In genomic region chr16:86676216-86676800, GRCh38 we compare ENCODE assay signal across 16 cellular contexts.
DNase-seq lines count a peak whose midpoint lies in the region; ATAC-seq, FAIRE-seq and TF ChIP-seq lines count a peak whose summit lies in the region.
"Had no signal": no experiment of that assay in that cellular context is flagged by ENCODE, and none has a peak within 500 bp of the region (broad histone marks: within the 10 kb centered on the region; RNA-seq: fewer than 3 reads in every experiment).

No MANE protein-coding gene starts in this region.

- intact Hi-C loops in K562 (cut with micrococcal nuclease), result no loop called here

- H3K4me2 ChIP-seq in K562 (ENCODE audit: insufficient read depth, low read length), result no peak overlapping the region

- peaks cover 36% of the 10 kb centered on the region for H3K4me1 ChIP-seq in ACC112 (ENCODE audit: control insufficient read depth, insufficient read depth, low read length, unreplicated experiment)
- peaks cover 0 to 2% of the 10 kb centered on the region in 2 experiments; a peak in 1 of 5 replicates for H3K4me1 ChIP-seq in K562 (replicated peaks in 1 of 2; ENCODE audit: control insufficient read depth in 2 of 2, insufficient read depth in 2 of 2, low read length in 2 of 2)
- H3K4me1 ChIP-seq: pancreas had no signal

- H3K36me3 ChIP-seq in ACC112 (ENCODE audit: insufficient read depth, low read length) (no peaks in the 10 kb centered on the region), K562 (ENCODE audit: control insufficient read depth, insufficient read depth, low read length) (no peaks in the 10 kb centered on the region)
- H3K36me3 ChIP-seq: esophagus squamous epithelium, pancreas, suprapubic skin had no signal

- TF ChIP-seq POLR2A in K562 (conservative IDR thresholded peaks at IDR 0.05), result no peak

- POLR2A ChIA-PET in K562 (lab: Yijun Ruan, JAX), result interaction anchor here (0.8 kb wide), 1 partner anchor 1781 kb away, joined by 3 read pairs; no protein-coding TSS in a partner anchor

- no peaks in the 10 kb centered on the region for H3K9me1 ChIP-seq in K562 (ENCODE audit: control insufficient read depth, insufficient read depth, low read length)

- no peaks in the 10 kb centered on the region for H3K9me3 ChIP-seq in K562 (replicated peaks; ENCODE audit: control insufficient read depth, insufficient read depth, low read depth, low read length)
- H3K9me3 ChIP-seq: esophagus squamous epithelium, pancreas, suprapubic skin had no signal

- no peaks in the 10 kb centered on the region for H3K79me2 ChIP-seq in ACC112 (ENCODE audit: control insufficient read depth, insufficient read depth, low read length, unreplicated experiment)
- H3K79me2 ChIP-seq in K562 (ENCODE audit: control insufficient read depth, insufficient read depth, low read length), result no peaks in the 10 kb centered on the region

- no peaks in the 10 kb centered on the region for H3K27me3 ChIP-seq in ACC112 (ENCODE audit: insufficient read depth, low read length)
- peaks cover 3 to 42% of the 10 kb centered on the region in 2 experiments; a peak in 3 of 5 replicates for H3K27me3 ChIP-seq in K562 (ENCODE audit: control insufficient read depth in 2 of 2, insufficient read depth in 2 of 2, low read length in 2 of 2)

- FAIRE-seq in HTR-8/SVneo (lab: Jason Lieb, UNC) (peak; percentile 67), K562 (lab: Jason Lieb, UNC) (no peak)
- FAIRE-seq: pancreas had no signal

- H3K9ac ChIP-seq in K562 (ENCODE audit: insufficient read depth in 1 of 2, low read depth in 2 of 2, low read length in 2 of 2), result no peak overlapping the region

- H3K27ac ChIP-seq in ACC112 (ENCODE audit: low read depth, low read length) (peak overlapping the region; percentile 75), K562 (ENCODE audit: extremely low read depth, low read depth, low read length) (no peak overlapping the region)
- H3K27ac ChIP-seq: pancreas, suprapubic skin had no signal

- H4K20me1 ChIP-seq in K562 (replicated peaks; ENCODE audit: control insufficient read depth, insufficient read depth, low read length), result no peaks in the 10 kb centered on the region; the same call in 1 of the 2 replicates

- BruUV-seq in K562 (replicated peaks; lab: Mats Ljungman, UMichigan), result no TSS peak

- DNase-seq in HTR-8/SVneo (ENCODE audit: insufficient read length, low spot score) (no peak), K562 (ENCODE audit: extremely low read depth in 1 of 4, low spot score in 3 of 4) (no peak), glomerular visceral epithelial cell (ENCODE audit: extremely low spot score) (peak; percentile 39), NCI-H2227 treated with DMSO at 0.1 percent for 48 hours (lab: John Stamatoyannopoulos, UW) (no peak), NCI-H82 (lab: John Stamatoyannopoulos, UW) (no peak)
- DNase-seq: ACHN; activated naive CD4-positive, alpha-beta T cell treated with anti-CD3 and anti-CD28 coated beads, Interleukin-2, amount 10 ng/mL, durations not matched to agents 7 days and 5 days; esophagus squamous epithelium; immature natural killer cell; NCI-H524 treated with DMSO at 0.1 percent for 48 hours; pancreas; stimulated activated CD4-positive, alpha-beta T cell treated with anti-CD3 and anti-CD28 coated beads, Interleukin-12 subunit alpha, Interleukin-12 subunit beta, amount 100 ng/mL, for 4 hours had no signal

- WGBS in K562 (ENCODE audit: insufficient coverage, low coverage, missing lambda C conversion rate), result 0% methylated on average over 3 of the region's 6 CpGs

- in situ Hi-C loops in K562 (cut with MboI), result no loop called here

- TF ChIP-seq RAD21 in K562 (CRISPR knock-in tag; conservative IDR thresholded peaks at IDR 0.05 in 1 of 2, IDR thresholded peaks at IDR 0.05 in 1 of 2), result no peak

- no peak for TF ChIP-seq CTCF in K562 (IDR thresholded peaks at IDR 0.05 in 2 of 3, conservative IDR thresholded peaks at IDR 0.05 in 1 of 3; ENCODE audit: insufficient read depth in 2 of 3, low read depth in 1 of 3, low read length in 3 of 3)

- CTCF ChIA-PET in K562 (lab: Yijun Ruan, JAX; ENCODE audit: low intra/inter-chr PET ratio), result no interaction called here

- TF ChIP-seq EP300 in K562 (IDR thresholded peaks at IDR 0.05; ENCODE audit: low read length), result no peak

- H2AFZ ChIP-seq in ACC112 (ENCODE audit: low read length, unreplicated experiment) (no peak overlapping the region), K562 (ENCODE audit: low read depth, low read length) (no peak overlapping the region)

- H3K4me3 ChIP-seq in ACC112 (ENCODE audit: low read depth, low read length) (no peak overlapping the region), K562 (no peak overlapping the region)
- H3K4me3 ChIP-seq: esophagus squamous epithelium, pancreas, suprapubic skin had no signal

- ATAC-seq in K562 (no peak), GM19035 (IDR thresholded peaks at IDR 0.05; ENCODE audit: unreplicated experiment) (no peak), HG02884 (IDR thresholded peaks at IDR 0.05; ENCODE audit: unreplicated experiment) (no peak)
- ATAC-seq: pancreas had no signal

TF ChIP-seq in K562, 482 proteins besides CTCF, POLR2A, EP300 and RAD21:
- TF ChIP-seq GTF2A2 (tag; IDR thresholded peaks at IDR 0.05) (no peak), FOSL1 (tag; conservative IDR thresholded peaks at IDR 0.05) (peak; percentile 45; the same call in 1 of the 2 replicates)
